ENCODE assay signal across 8 cellular contexts in the genomic region with DNA sequence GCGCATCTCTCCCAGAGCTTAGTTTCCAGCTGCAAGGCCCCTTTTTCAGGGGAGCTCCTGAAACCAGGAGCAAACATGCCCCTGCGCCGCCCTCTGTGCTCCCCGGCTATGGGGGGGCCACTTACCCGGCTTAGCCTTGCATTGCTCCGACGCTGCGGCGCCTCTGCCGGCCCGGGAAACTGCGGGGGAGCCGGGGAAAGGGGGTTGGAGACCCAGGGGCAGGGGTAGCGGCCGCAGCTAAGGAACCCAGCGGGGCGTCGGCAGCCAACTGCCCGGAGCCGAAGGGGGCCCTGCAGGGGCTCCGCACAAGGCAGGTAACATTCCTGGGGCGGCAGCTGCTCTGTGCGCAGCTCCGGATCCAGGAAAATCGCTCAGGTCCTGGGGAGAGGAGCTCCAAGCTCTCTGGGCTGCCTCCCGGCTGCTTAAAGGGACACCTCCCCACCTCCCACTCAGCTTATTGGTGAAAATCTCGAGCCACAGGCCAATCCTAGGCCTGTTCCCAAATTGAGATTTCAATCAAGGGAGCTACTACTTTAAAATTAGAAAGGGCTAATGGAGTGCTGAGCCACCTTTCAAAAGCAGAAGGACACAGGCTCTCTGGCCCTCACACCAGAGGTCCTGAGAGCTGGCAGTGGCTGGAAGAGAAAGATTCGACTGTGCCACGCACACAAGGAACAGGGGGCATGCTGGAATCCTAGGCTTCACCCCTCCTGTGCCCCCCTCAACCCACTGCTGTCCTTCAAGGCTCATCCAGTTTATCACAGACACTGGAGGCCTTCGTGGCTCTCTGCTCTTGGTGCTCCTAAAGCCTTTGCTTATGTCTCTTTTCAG. TPM values are rescaled to one million over a fixed set of nuclear protein-coding genes. Genes with fewer than 3 reads are reported as not detected.
DNase-seq lines count a peak whose midpoint lies in the region; ATAC-seq and TF ChIP-seq lines count a peak whose summit lies in the region.

No MANE protein-coding gene starts in this region.

- CTCF ChIA-PET in BJ (lab: Yijun Ruan, JAX): interaction anchor here (0.7 to 3.0 kb wide), 10 partner anchors 10 to 230 kb away, joined by 3 to 8 read pairs (median 3); no protein-coding TSS in a partner anchor

- TF ChIP-seq CTCF in BJ (IDR thresholded peaks at IDR 0.05; ENCODE audit: insufficient read depth, low read depth, low read length) (peak; percentile 11; the same call in 1 of the 2 replicates), osteoblast (IDR thresholded peaks at IDR 0.05; ENCODE audit: extremely low read depth, low read depth, low read length) (no peak)

- H3K4me2 ChIP-seq in osteoblast (ENCODE audit: insufficient read depth, low read length): peak overlapping the region; percentile 88

- H3K36me3 ChIP-seq in BJ (ENCODE audit: control insufficient read depth, insufficient read depth, low read length): no peaks in the 10 kb centered on the region
- no peaks in the 10 kb centered on the region for H3K36me3 ChIP-seq in osteoblast (ENCODE audit: insufficient read depth, low read length)

- ATAC-seq in left cardiac atrium (peak; percentile 85 to 92), GM18861 (IDR thresholded peaks at IDR 0.05; ENCODE audit: unreplicated experiment) (no peak)

- peak overlapping the region; percentile 69 for H2AFZ ChIP-seq in osteoblast (ENCODE audit: low read length)

- POLR2A ChIA-PET in BJ (lab: Charles Lee): no interaction called here

- peak overlapping the region; percentile 76 for H3K4me3 ChIP-seq in BJ (ENCODE audit: low read depth, low read length)
- H3K4me3 ChIP-seq in osteoblast (ENCODE audit: insufficient read depth, low read length): peak overlapping the region; percentile 81

- H3K27me3 ChIP-seq in BJ (ENCODE audit: control insufficient read depth, insufficient read depth, low read length) (no peaks in the 10 kb centered on the region), osteoblast (ENCODE audit: insufficient read depth, low read length) (no peaks in the 10 kb centered on the region)

- H4K20me1 ChIP-seq in osteoblast (ENCODE audit: insufficient read depth, low read length): peaks cover 13% of the 10 kb centered on the region

- no peak for DNase-seq in BJ (ENCODE audit: low read depth)
- DNase-seq in amygdala (lab: John Stamatoyannopoulos, UW): peak in 47 of 56 donors; percentile 5 to 77 (median 36)
- DNase-seq in left cardiac atrium: peak; percentile 74
- peak; percentile 79 for DNase-seq in osteoblast (ENCODE audit: insufficient read length, low spot score, missing footprints)
- DNase-seq in SW480 (ENCODE audit: low spot score): no peak
- no peak for DNase-seq in OCI-M2 (lab: John Stamatoyannopoulos, UW; ENCODE audit: unreplicated experiment)
- no peak for DNase-seq in MV-4-11 (lab: John Stamatoyannopoulos, UW)

- peaks cover 36% of the 10 kb centered on the region for H3K4me1 ChIP-seq in osteoblast (ENCODE audit: insufficient read depth, low read length)

- no peaks in the 10 kb centered on the region for H3K9me3 ChIP-seq in osteoblast (ENCODE audit: low read depth, low read length)

- peak overlapping the region; percentile 73 for H3K27ac ChIP-seq in osteoblast (ENCODE audit: low read depth, low read length)

- intact Hi-C loops in left cardiac atrium (cut with DNase I): loop anchor here in 1 of 2 donors (2.0 to 10.0 kb wide), 3 partner anchors 57 to 131 kb away; no protein-coding TSS in a partner anchor

- H3K79me2 ChIP-seq in osteoblast (ENCODE audit: insufficient read depth, low read length): peaks cover 23% of the 10 kb centered on the region

RNA-seq across cellular contexts. Expression of gene PRICKLE2, which starts 42.7 kb away (rescaled TPM):
- polyA plus RNA-seq in BJ (2011; rRNA removed): 3.5 and 3.9 TPM in 2 replicates
- polyA minus RNA-seq in BJ (2011; rRNA and poly(A)+ RNA removed): 17.4 and 18.2 TPM in 2 replicates
- total RNA-seq in left cardiac atrium (10 to 100 TPM; 21.0 to 21.9 TPM), osteoblast (18.8 and 25.0 TPM in 2 replicates)

Comparison
In these comparisons a context has a peak if more than half of its experiments do, and no peak if none do; other contexts are left out.
1. DNase-seq: peak in amygdala (47 of 56), left cardiac atrium (single experiment) and osteoblast (single experiment); none in BJ (single experiment), SW480 (single experiment), OCI-M2 (single experiment) and MV-4-11 (single experiment).